Comparison of ENCODE assay signal across 28 cellular contexts in genomic region chr19:21626924-21627697, GRCh38.
"Had no signal": no experiment of that assay in that cellular context is flagged by ENCODE, and none has a peak within 500 bp of the region (broad histone marks: within the 10 kb centered on the region; RNA-seq: fewer than 3 reads in every experiment).

No MANE protein-coding gene starts in this region.

- ATAC-seq: activated T-cell treated with anti-CD3 and anti-CD28 coated beads, Interleukin-2, amount 50 U/mL, for 72 hours; activated T-helper 17 cell treated with anti-CD3 and anti-CD28 coated beads, Interleukin-2, amount 50 U/mL, for 72 hours; Panc1 had no signal

- DNase-seq: activated CD4-positive, alpha-beta memory T cell treated with anti-CD3 and anti-CD28 coated beads, Interleukin-2, amount 10 ng/mL, durations not matched to agents 7 days and 5 days; activated CD4-positive, alpha-beta T cell treated with anti-CD3 and anti-CD28 coated beads for 1 hour; activated CD4-positive, alpha-beta T cell treated with anti-CD3 and anti-CD28 coated beads for 48 hours; activated CD4-positive, CD25-positive, alpha-beta regulatory T cell; activated effector memory CD4-positive, alpha-beta T cell treated with anti-CD3 and anti-CD28 coated beads, Interleukin-2, amount 50 U/mL, for 16 hours; activated naive CD4-positive, alpha-beta T cell; activated naive CD8-positive, alpha-beta T cell treated with anti-CD3 and anti-CD28 coated beads, Interleukin-2, amount 10 ng/mL, durations not matched to agents 7 days and 5 days; activated T-cell treated with anti-CD3 and anti-CD28 coated beads, Interleukin-2, amount 50 U/mL, for 1 hour; activated T-cell treated with anti-CD3 and anti-CD28 coated beads, Interleukin-2, amount 50 U/mL, for 72 hours; amygdala; colonic mucosa; MM.1S; MV-4-11; NCI-H1092; NCI-H1436 treated with DMSO at 0.1 percent for 48 hours; NCI-H1694 treated with DMSO at 0.1 percent for 48 hours; NCI-H2029; NCI-H2107; NCI-H2171; NCI-H510A; NCI-H526; NCI-H748 treated with DMSO at 0.1 percent for 48 hours; SHP77; SJCRH30; T1000; WERI-Rb-1 had no signal
